In the genomic region with DNA sequence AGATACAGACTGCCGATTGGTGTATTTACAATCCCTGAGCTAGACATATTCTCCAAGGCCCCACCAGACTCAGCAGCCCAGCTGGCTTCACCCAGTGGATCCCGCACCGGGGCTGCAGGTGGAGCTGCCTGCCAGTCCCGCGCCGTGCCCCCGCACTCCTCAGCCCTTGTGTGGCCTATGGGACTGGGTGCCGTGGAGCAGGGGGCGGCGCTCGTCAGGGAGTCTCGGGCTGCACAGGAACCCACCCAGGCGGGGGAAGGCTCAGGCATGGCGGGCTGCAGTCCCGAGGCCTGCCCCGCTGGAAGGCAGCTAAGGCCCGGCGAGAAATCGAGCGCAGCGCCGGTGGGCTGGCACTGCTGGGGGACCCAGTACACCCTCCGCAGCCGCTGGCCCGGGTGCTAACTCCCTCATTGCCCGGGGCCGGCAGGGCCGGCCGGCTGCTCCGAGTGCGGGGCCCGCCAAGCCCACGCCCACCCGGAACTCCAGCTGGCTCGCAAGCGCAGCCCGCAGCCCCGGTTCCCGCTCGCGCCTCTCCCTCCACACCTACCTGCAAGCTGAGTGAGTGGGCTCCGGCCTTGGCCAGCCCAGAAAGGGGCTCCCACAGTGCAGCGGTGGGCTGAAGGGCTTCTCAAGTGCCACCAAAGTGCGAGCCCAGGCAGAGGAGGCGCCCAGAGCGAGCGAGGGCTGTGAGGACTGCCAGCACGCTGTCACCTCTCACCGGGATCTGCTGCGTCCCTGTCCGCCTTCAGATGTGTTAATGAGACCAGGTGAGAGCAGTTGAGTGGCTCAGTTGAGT, we compare ENCODE assay signal across 7 cellular contexts.
DNase-seq lines count a peak whose midpoint lies in the region; ATAC-seq, FAIRE-seq and TF ChIP-seq lines count a peak whose summit lies in the region.
"Not testable (repeated sequence)": the region's sequence is repeated elsewhere in the genome, so short reads cannot be mapped to it uniquely, and the experiment has no call there.

No MANE protein-coding gene starts in this region.

- not testable (repeated sequence) for TF ChIP-seq RAD21 in K562 (CRISPR knock-in tag; conservative IDR thresholded peaks at IDR 0.05 in 1 of 2, IDR thresholded peaks at IDR 0.05 in 1 of 2)

- not testable (repeated sequence) for H3K27ac ChIP-seq in K562 (ENCODE audit: extremely low read depth, low read depth, low read length); endodermal cell (ENCODE audit: low read depth, low read length); kidney (ENCODE audit: low read depth in 2 of 2, low read length in 2 of 2); spleen

- TF ChIP-seq EP300 in K562 (IDR thresholded peaks at IDR 0.05; ENCODE audit: low read length), result not testable (repeated sequence)

- not testable (repeated sequence) for H3K27ac Mint-ChIP-seq in endodermal cell

- not testable (repeated sequence) for H3K36me3 ChIP-seq in K562 (ENCODE audit: control insufficient read depth, insufficient read depth, low read length); endodermal cell (ENCODE audit: control insufficient read depth, insufficient read depth, low read length); kidney (ENCODE audit: control insufficient read depth in 1 of 2, insufficient read depth in 2 of 2, low read length in 2 of 2); spleen

- POLR2A ChIA-PET in K562 (lab: Yijun Ruan, JAX), result interaction anchor here (0.6 kb wide), 1 partner anchor 258 kb away, joined by 5 read pairs; no protein-coding TSS in a partner anchor

- not testable (repeated sequence) for H4K20me1 ChIP-seq in K562 (replicated peaks; ENCODE audit: control insufficient read depth, insufficient read depth, low read length)

- peak overlapping the region; percentile 37; the same call in 1 of the 2 replicates for H3K4me2 ChIP-seq in K562 (ENCODE audit: insufficient read depth, low read length)

- peaks cover 13% of the 10 kb centered on the region for H3K9me3 Mint-ChIP-seq in endodermal cell

- H3K9me3 ChIP-seq in K562 (replicated peaks; ENCODE audit: control insufficient read depth, insufficient read depth, low read depth, low read length); endodermal cell (ENCODE audit: control insufficient read depth, low read length); kidney (ENCODE audit: control insufficient read depth in 1 of 2, low read length in 2 of 2): not testable (repeated sequence)
- H3K9me3 ChIP-seq in spleen, result peaks cover 0 to 20% (median 4%) of the 10 kb centered on the region in 8 donors

- intact Hi-C loops in K562 (cut with micrococcal nuclease); kidney (cut with DNase I); spleen (cut with DNase I; ENCODE audit: low total_unique reads): not testable (repeated sequence)

- not testable (repeated sequence) for TF ChIP-seq POLR2A in K562 (conservative IDR thresholded peaks at IDR 0.05); spleen (IDR thresholded peaks at IDR 0.05)

- not testable (repeated sequence) for BruUV-seq in K562 (replicated peaks; lab: Mats Ljungman, UMichigan)

- H3K4me3 Mint-ChIP-seq in endodermal cell, result peak overlapping the region; percentile 33

- not testable (repeated sequence) for H3K27me3 Mint-ChIP-seq in endodermal cell (ENCODE audit: insufficient read depth)

- H3K9me1 ChIP-seq in K562 (ENCODE audit: control insufficient read depth, insufficient read depth, low read length), result not testable (repeated sequence)

- not testable (repeated sequence) for H3K4me1 Mint-ChIP-seq in endodermal cell

- peak; percentile 56 for ATAC-seq in K562

- in situ Hi-C loops in K562 (cut with MboI), result not testable (repeated sequence)

- peak overlapping the region in 1 of 2 experiments; percentile 58; a peak in 1 of 4 replicates for H3K9ac ChIP-seq in K562 (ENCODE audit: insufficient read depth in 1 of 2, low read depth in 2 of 2, low read length in 2 of 2)
- not testable (repeated sequence) for H3K9ac ChIP-seq in endodermal cell (ENCODE audit: extremely low read depth, low read length, poor library complexity, severe bottlenecking); kidney (ENCODE audit: low read length in 2 of 2)

- TF ChIP-seq CTCF in K562 (IDR thresholded peaks at IDR 0.05 in 2 of 3, conservative IDR thresholded peaks at IDR 0.05 in 1 of 3; ENCODE audit: insufficient read depth in 2 of 3, low read depth in 1 of 3, low read length in 3 of 3); endodermal cell (conservative IDR thresholded peaks at IDR 0.05); kidney (IDR thresholded peaks at IDR 0.05; ENCODE audit: borderline replicate concordance, extremely low read depth, insufficient read depth); spleen (IDR thresholded peaks at IDR 0.05 in 8 of 11, conservative IDR thresholded peaks at IDR 0.05 in 3 of 11): not testable (repeated sequence)

- not testable (repeated sequence) for FAIRE-seq in K562 (lab: Jason Lieb, UNC); kidney (lab: Jason Lieb, UNC)

- DNase-seq in ELF-1 (ENCODE audit: low read depth, low spot score) (peak; percentile 2), NCI-H2227 (lab: John Stamatoyannopoulos, UW; ENCODE audit: unreplicated experiment) (peak; percentile 21), NCI-H510A treated with DMSO at 0.1 percent for 48 hours (lab: John Stamatoyannopoulos, UW) (peak; percentile 1), kidney (peak; percentile 55), spleen (peak; percentile 67)
- not testable (repeated sequence) for DNase-seq in K562 (ENCODE audit: extremely low read depth in 1 of 4, low spot score in 3 of 4); endodermal cell

- peak overlapping the region; percentile 11; the same call in 1 of the 2 replicates for H3K4me3 ChIP-seq in K562
- H3K4me3 ChIP-seq in endodermal cell (ENCODE audit: low read length); kidney (ENCODE audit: low read length in 2 of 2); spleen: not testable (repeated sequence)

- H3K4me1 ChIP-seq in K562 (replicated peaks in 1 of 2; ENCODE audit: control insufficient read depth in 2 of 2, insufficient read depth in 2 of 2, low read length in 2 of 2); endodermal cell (ENCODE audit: control insufficient read depth, insufficient read depth, low read length); kidney (ENCODE audit: control insufficient read depth in 1 of 2, insufficient read depth in 1 of 2, low read depth in 1 of 2, low read length in 2 of 2); spleen: not testable (repeated sequence)

- 9% methylated on average over 27 of the region's 51 CpGs for WGBS in K562 (ENCODE audit: insufficient coverage, low coverage, missing lambda C conversion rate)
- WGBS in endodermal cell (ENCODE audit: insufficient coverage in 1 of 2, insufficient read length in 1 of 2), 2 experiments, result 96 to 98% methylated on average over 9 to 51 of the region's 51 CpGs
- WGBS in spleen, 5 donors, result 93 to 97% (median 94%) methylated on average over 33 to 51 of the region's 51 CpGs

- H2AFZ ChIP-seq in K562 (ENCODE audit: low read depth, low read length), result peak overlapping the region; percentile 63; the same call in 1 of the 2 replicates

- not testable (repeated sequence) for H3K79me2 ChIP-seq in K562 (ENCODE audit: control insufficient read depth, insufficient read depth, low read length)

- H3K36me3 Mint-ChIP-seq in endodermal cell (ENCODE audit: low read depth), result not testable (repeated sequence)

- not testable (repeated sequence) for H3K27me3 ChIP-seq in K562 (ENCODE audit: control insufficient read depth in 2 of 2, insufficient read depth in 2 of 2, low read length in 2 of 2); endodermal cell (ENCODE audit: control insufficient read depth, insufficient read depth, low read length, poor library complexity, severe bottlenecking); spleen (replicated peaks in 1 of 7)

- CTCF ChIA-PET in K562 (lab: Yijun Ruan, JAX; ENCODE audit: low intra/inter-chr PET ratio), result not testable (repeated sequence)

TF ChIP-seq in K562, 482 proteins besides CTCF, POLR2A, EP300 and RAD21 (continues in another document):
- TF ChIP-seq, protein P1, sequence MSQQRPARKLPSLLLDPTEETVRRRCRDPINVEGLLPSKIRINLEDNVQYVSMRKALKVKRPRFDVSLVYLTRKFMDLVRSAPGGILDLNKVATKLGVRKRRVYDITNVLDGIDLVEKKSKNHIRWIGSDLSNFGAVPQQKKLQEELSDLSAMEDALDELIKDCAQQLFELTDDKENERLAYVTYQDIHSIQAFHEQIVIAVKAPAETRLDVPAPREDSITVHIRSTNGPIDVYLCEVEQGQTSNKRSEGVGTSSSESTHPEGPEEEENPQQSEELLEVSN (IDR thresholded peaks at IDR 0.05; ENCODE audit: borderline replicate concordance in 1 of 2, extremely low read depth in 1 of 2, insufficient read depth in 1 of 2, insufficient read length in 1 of 2, low read depth in 1 of 2, low read length in 1 of 2, poor library complexity in 1 of 2, severe bottlenecking in 1 of 2), result peak in 1 of 2 experiments; percentile 9
- TF ChIP-seq POLR2G (IDR thresholded peaks at IDR 0.05; ENCODE audit: low read depth, low read length), result 0 out of 2 replicates have a peak, but pooled peaks have one; percentile 6
